ENCODE assay signal across 8 cellular contexts in the genomic region with DNA sequence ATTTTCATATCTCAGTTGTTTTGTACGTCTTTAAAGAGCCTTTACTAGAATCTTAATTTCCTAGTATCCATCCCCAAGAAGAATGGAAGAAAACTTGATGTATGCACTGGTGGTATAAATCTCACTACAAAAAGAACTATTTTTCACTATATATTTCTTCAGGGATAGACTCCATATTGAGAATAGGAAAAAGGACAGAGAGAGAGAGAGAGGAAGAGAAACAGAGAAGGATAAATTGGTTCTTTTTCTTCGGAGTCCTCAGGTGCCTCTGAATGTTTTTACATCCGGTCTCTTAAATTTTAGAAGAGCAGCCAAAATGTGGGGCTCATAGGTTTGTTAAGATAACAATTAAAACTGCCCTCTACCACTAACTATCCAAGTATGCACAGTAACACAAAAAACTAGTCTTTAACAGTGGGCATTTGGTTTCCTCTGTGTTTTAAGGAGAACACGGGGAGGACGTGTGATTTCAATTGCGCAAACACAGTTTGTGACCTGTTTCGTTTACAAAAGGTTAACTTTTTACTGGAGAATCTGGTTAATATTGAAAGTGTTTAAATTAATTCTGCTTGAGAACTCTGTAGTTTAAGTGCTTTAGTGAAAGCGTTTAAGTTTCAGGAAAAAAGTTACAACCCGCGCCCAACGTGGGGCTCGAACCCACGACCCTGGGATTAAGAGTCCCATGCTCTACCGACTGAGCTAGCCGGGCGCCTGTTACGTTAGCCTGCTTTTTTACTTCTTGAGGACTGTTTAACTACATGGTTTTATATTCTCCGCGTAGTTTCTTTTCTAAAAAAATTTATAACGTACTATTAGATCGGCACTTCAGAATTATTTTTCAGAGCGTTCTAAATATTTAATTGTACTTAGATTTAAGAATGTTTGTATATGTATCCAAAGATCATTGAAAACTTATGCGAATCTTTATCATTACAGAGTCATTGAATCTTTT. TPM values are rescaled to one million over a fixed set of nuclear protein-coding genes. Genes with fewer than 3 reads are reported as not detected.
A peak's percentile ranks its signal among the peaks of the same experiment; 100 is the strongest.
DNase-seq lines count a peak whose midpoint lies in the region; ATAC-seq and TF ChIP-seq lines count a peak whose summit lies in the region.

No MANE protein-coding gene starts in this region.

- H3K27ac Mint-ChIP-seq in activated naive CD4-positive, alpha-beta T cell treated with anti-CD3 and anti-CD28 coated beads, Interleukin-2, amount 50 U/mL, for 72 hours = no peak overlapping the region

- H3K4me2 ChIP-seq in SK-N-SH (peak overlapping the region; percentile 84), trophoblast cell (ENCODE audit: low read length) (peak overlapping the region; percentile 84)

- peak; percentile 22 for DNase-seq in GF-D8 (lab: John Stamatoyannopoulos, UW)
- DNase-seq in LoVo (ENCODE audit: low spot score) = peak; percentile 66
- DNase-seq in SK-N-SH = no peak
- peak; percentile 68 to 81 for DNase-seq in activated naive CD4-positive, alpha-beta T cell treated with anti-CD3 and anti-CD28 coated beads, Interleukin-2, amount 50 U/mL, for 72 hours (ENCODE audit: low spot score in 2 of 2)
- peak; percentile 77 for DNase-seq in Right ventricle myocardium superior
- peak; percentile 78 to 91 for DNase-seq in trophoblast cell
- DNase-seq in thyroid gland = peak; percentile 74 to 76
- DNase-seq in GM19238 (ENCODE audit: insufficient read length, low spot score) = no peak

- no peak overlapping the region for H2AK5ac ChIP-seq in trophoblast cell (ENCODE audit: low read length)

- H3K79me1 ChIP-seq in trophoblast cell (ENCODE audit: low read length) = peaks cover 2% of the 10 kb centered on the region

- TF ChIP-seq EP300 in SK-N-SH (IDR thresholded peaks at IDR 0.05; ENCODE audit: borderline replicate concordance in 1 of 2, low read depth in 1 of 2, low read length in 1 of 2) = no peak

- no peak overlapping the region for H3K14ac ChIP-seq in trophoblast cell (ENCODE audit: low read length)

- no peaks in the 10 kb centered on the region for H3K9me2 ChIP-seq in SK-N-SH

- no peak overlapping the region for H3K4ac ChIP-seq in trophoblast cell (ENCODE audit: low read depth, low read length)

- H4K20me1 ChIP-seq in SK-N-SH (ENCODE audit: insufficient read depth) = no peaks in the 10 kb centered on the region

- ATAC-seq in activated naive CD4-positive, alpha-beta T cell treated with anti-CD3 and anti-CD28 coated beads, Interleukin-2, amount 50 U/mL, for 72 hours = peak; percentile 14 to 39
- ATAC-seq in Right ventricle myocardium superior (ENCODE audit: poor library complexity) = peak; percentile 66

- no peak overlapping the region for H2BK5ac ChIP-seq in trophoblast cell (ENCODE audit: low read depth, low read length, poor library complexity)

- H3K9me3 ChIP-seq in SK-N-SH = no peaks in the 10 kb centered on the region
- H3K9me3 ChIP-seq in trophoblast cell (ENCODE audit: insufficient read depth, low read depth, low read length) = no peaks in the 10 kb centered on the region
- H3K9me3 ChIP-seq in thyroid gland = no peaks in the 10 kb centered on the region

- no peak overlapping the region for H3K18ac ChIP-seq in trophoblast cell (ENCODE audit: low read length)

- no peak overlapping the region for H4K8ac ChIP-seq in trophoblast cell (ENCODE audit: low read depth, low read length)

- peak overlapping the region; percentile 15 to 51; a peak in 2 of 4 replicates for H3K27ac ChIP-seq in SK-N-SH (ENCODE audit: low read depth in 2 of 2, low read length in 1 of 2)
- H3K27ac ChIP-seq in trophoblast cell (ENCODE audit: low read depth, low read length) = no peak overlapping the region
- peak overlapping the region; percentile 71 to 88 (median 87) for H3K27ac ChIP-seq in thyroid gland

- POLR2A ChIA-PET in SK-N-SH (lab: Yijun Ruan, JAX) = no interaction called here

- H4K12ac ChIP-seq in trophoblast cell (ENCODE audit: low read depth, low read length) = no peak overlapping the region

- H2BK120ac ChIP-seq in trophoblast cell (ENCODE audit: insufficient read depth, low read length, poor library complexity) = no peak overlapping the region

- no peak overlapping the region for H2BK12ac ChIP-seq in trophoblast cell (ENCODE audit: low read length)

- H3K36me3 ChIP-seq in SK-N-SH (replicated peaks in 1 of 2; ENCODE audit: control insufficient read depth in 1 of 2, insufficient read depth in 2 of 2, low read length in 1 of 2) = peaks cover 5 to 9% of the 10 kb centered on the region in 2 experiments
- peaks cover 0 to 3% of the 10 kb centered on the region in 2 experiments for H3K36me3 ChIP-seq in trophoblast cell (ENCODE audit: control insufficient read depth in 1 of 2, insufficient read depth in 2 of 2, low read length in 2 of 2)
- no peaks in the 10 kb centered on the region for H3K36me3 ChIP-seq in thyroid gland

- no peaks in the 10 kb centered on the region for H3K36me3 Mint-ChIP-seq in activated naive CD4-positive, alpha-beta T cell treated with anti-CD3 and anti-CD28 coated beads, Interleukin-2, amount 50 U/mL, for 72 hours

- no peak overlapping the region for H4K91ac ChIP-seq in trophoblast cell (ENCODE audit: low read depth, low read length)

- peak overlapping the region; percentile 95 for H2AFZ ChIP-seq in SK-N-SH (ENCODE audit: low read depth)
- no peak overlapping the region for H2AFZ ChIP-seq in trophoblast cell (ENCODE audit: insufficient read depth, low read length, poor library complexity)

- H3K4me3 ChIP-seq in SK-N-SH (ENCODE audit: low read depth in 2 of 2, low read length in 1 of 2) (peak overlapping the region; percentile 82 to 85), trophoblast cell (ENCODE audit: low read depth, low read length) (no peak overlapping the region), thyroid gland (replicated peaks in 1 of 3) (peak overlapping the region in 2 of 3 donors; percentile 48 to 97)

- H3K23ac ChIP-seq in trophoblast cell (ENCODE audit: low read length) = no peak overlapping the region

- TF ChIP-seq RAD21 in SK-N-SH (IDR thresholded peaks at IDR 0.05; ENCODE audit: low read length) = no peak

- H3K9ac ChIP-seq in SK-N-SH (peak overlapping the region; percentile 65), trophoblast cell (ENCODE audit: low read length) (no peak overlapping the region)

- H3K4me1 ChIP-seq in SK-N-SH (ENCODE audit: control insufficient read depth in 1 of 2, insufficient read depth in 2 of 2, low read depth in 1 of 2, low read length in 1 of 2) = peaks cover 0 to 3% of the 10 kb centered on the region in 2 experiments; a peak in 3 of 4 replicates
- H3K4me1 ChIP-seq in trophoblast cell (ENCODE audit: control insufficient read depth in 1 of 2, insufficient read depth in 2 of 2, low read length in 2 of 2) = peaks cover 2 to 3% of the 10 kb centered on the region in 2 experiments
- peaks cover 5 to 7% of the 10 kb centered on the region in 2 donors for H3K4me1 ChIP-seq in thyroid gland

- no peak for TF ChIP-seq POLR2A in thyroid gland (IDR thresholded peaks at IDR 0.05)

- 11% methylated on average over 23 of the region's 23 CpGs for WGBS in SK-N-SH (ENCODE audit: low lambda C conversion rate)
- no CpG with 5 or more reads among the region's 23 CpGs for WGBS in trophoblast cell (ENCODE audit: extremely low coverage, insufficient coverage, insufficient read length)
- 2 to 3% methylated on average over 23 of the region's 23 CpGs for WGBS in thyroid gland, 2 donors

- H3K79me2 ChIP-seq in SK-N-SH (ENCODE audit: insufficient read depth) (no peaks in the 10 kb centered on the region), trophoblast cell (ENCODE audit: control insufficient read depth, insufficient read depth, low read length, poor library complexity) (no peaks in the 10 kb centered on the region)

- CTCF ChIA-PET in SK-N-SH (lab: Yijun Ruan, JAX) = interaction anchor here (0.7 to 1.0 kb wide), 2 partner anchors 12 to 1204 kb away, joined by 3 read pairs; no protein-coding TSS in a partner anchor

- H3F3A ChIP-seq in SK-N-SH (replicated peaks; ENCODE audit: insufficient read depth) = peaks cover 6% of the 10 kb centered on the region

- TF ChIP-seq CTCF in SK-N-SH (IDR thresholded peaks at IDR 0.05) (no peak), thyroid gland (IDR thresholded peaks at IDR 0.05) (no peak)

- intact Hi-C loops in Right ventricle myocardium superior (cut with DNase I) = no loop called here
- intact Hi-C loops in thyroid gland (cut with DNase I) = loop anchor here (5.0 kb wide), 1 partner anchor 58 kb away; a partner anchor contains a TSS

- H3K27me3 ChIP-seq in SK-N-SH (ENCODE audit: insufficient read depth) (no peaks in the 10 kb centered on the region), trophoblast cell (ENCODE audit: insufficient read depth, low read length) (no peaks in the 10 kb centered on the region), thyroid gland (no peaks in the 10 kb centered on the region)

- no peaks in the 10 kb centered on the region for H3K9me3 Mint-ChIP-seq in activated naive CD4-positive, alpha-beta T cell treated with anti-CD3 and anti-CD28 coated beads, Interleukin-2, amount 50 U/mL, for 72 hours

TF ChIP-seq in SK-N-SH, 30 proteins besides CTCF, POLR2A, EP300 and RAD21 (continues in another document):
- TF ChIP-seq GATA2 (CRISPR knock-in tag; IDR thresholded peaks at IDR 0.05) (no peak), MXI1 (IDR thresholded peaks at IDR 0.05; ENCODE audit: low read depth, low read length) (0 out of 2 replicates have a peak, but pooled peaks have one; percentile 25), FOSL2 (IDR thresholded peaks at IDR 0.05; ENCODE audit: borderline replicate concordance, low read depth) (peak; percentile 64; the same call in 1 of the 2 replicates)

RNA-seq across cellular contexts. Expression of a gene that starts 5.1 kb away (rescaled TPM):
- polyA plus RNA-seq in SK-N-SH (2012; rRNA removed) = 203 and 214 TPM in 2 replicates
- polyA plus RNA-seq in SK-N-SH (2012; cell fraction: cytosol; rRNA removed) = 226 and 277 TPM in 2 replicates
- 80.2 and 132 TPM in 2 replicates for polyA plus RNA-seq in SK-N-SH (2012; cell fraction: nucleus; rRNA removed)
- total RNA-seq in activated naive CD4-positive, alpha-beta T cell treated with anti-CD3 and anti-CD28 coated beads, Interleukin-2, amount 50 U/mL, for 72 hours = 100 to 1,000 TPM; 252 to 310 TPM
- total RNA-seq in Right ventricle myocardium superior (162 TPM), thyroid gland (100 to 1,000 TPM in 3 of 4 donors, 10 to 100 TPM in 1; 98.6 to 151 (median 131) TPM)
- polyA plus RNA-seq in trophoblast cell (2013) = 405 and 413 TPM in 2 replicates

RNA-seq across cellular contexts. Expression of a gene that starts 39.6 kb away (rescaled TPM):
- 32.9 and 54.2 TPM in 2 replicates for polyA plus RNA-seq in SK-N-SH (2012; rRNA removed)
- polyA plus RNA-seq in SK-N-SH (2012; cell fraction: cytosol; rRNA removed) = 54.9 and 73.5 TPM in 2 replicates
- 27.3 and 41.2 TPM in 2 replicates for polyA plus RNA-seq in SK-N-SH (2012; cell fraction: nucleus; rRNA removed)
- total RNA-seq in activated naive CD4-positive, alpha-beta T cell treated with anti-CD3 and anti-CD28 coated beads, Interleukin-2, amount 50 U/mL, for 72 hours = 10 to 100 TPM; 22.4 to 37.4 TPM
- total RNA-seq in Right ventricle myocardium superior (68.5 TPM), thyroid gland (10 to 100 TPM; 59.8 to 79.1 (median 69.0) TPM)
- polyA plus RNA-seq in trophoblast cell (2013) = 40.0 and 40.1 TPM in 2 replicates

RNA-seq across cellular contexts. Expression of a gene that starts 58.8 kb away (rescaled TPM):
- 4.6 and 5.6 TPM in 2 replicates for polyA plus RNA-seq in SK-N-SH (2012; rRNA removed)
- 4.8 and 7.2 TPM in 2 replicates for polyA plus RNA-seq in SK-N-SH (2012; cell fraction: cytosol; rRNA removed)
- 12.3 and 13.9 TPM in 2 replicates for polyA plus RNA-seq in SK-N-SH (2012; cell fraction: nucleus; rRNA removed)
- total RNA-seq in activated naive CD4-positive, alpha-beta T cell treated with anti-CD3 and anti-CD28 coated beads, Interleukin-2, amount 50 U/mL, for 72 hours = 10 to 100 TPM; 27.3 to 30.4 TPM
- total RNA-seq in Right ventricle myocardium superior = 15.4 TPM
- 11.2 and 12.3 TPM in 2 replicates for polyA plus RNA-seq in trophoblast cell (2013)
- 10 to 100 TPM; 17.1 to 18.7 (median 17.6) TPM for total RNA-seq in thyroid gland

Comparison
In these comparisons a context has a peak if more than half of its experiments do, and no peak if none do; other contexts are left out.
1. DNase-seq: peak in GF-D8 (single experiment), LoVo (single experiment), activated naive CD4-positive, alpha-beta T cell treated with anti-CD3 and anti-CD28 coated beads, Interleukin-2, amount 50 U/mL, for 72 hours (2 of 2), Right ventricle myocardium superior (single experiment), trophoblast cell (2 of 2) and thyroid gland (2 of 2); none in SK-N-SH (single experiment) and GM19238 (single experiment).